ENCODE assay signal across 10 cellular contexts in the genomic region with DNA sequence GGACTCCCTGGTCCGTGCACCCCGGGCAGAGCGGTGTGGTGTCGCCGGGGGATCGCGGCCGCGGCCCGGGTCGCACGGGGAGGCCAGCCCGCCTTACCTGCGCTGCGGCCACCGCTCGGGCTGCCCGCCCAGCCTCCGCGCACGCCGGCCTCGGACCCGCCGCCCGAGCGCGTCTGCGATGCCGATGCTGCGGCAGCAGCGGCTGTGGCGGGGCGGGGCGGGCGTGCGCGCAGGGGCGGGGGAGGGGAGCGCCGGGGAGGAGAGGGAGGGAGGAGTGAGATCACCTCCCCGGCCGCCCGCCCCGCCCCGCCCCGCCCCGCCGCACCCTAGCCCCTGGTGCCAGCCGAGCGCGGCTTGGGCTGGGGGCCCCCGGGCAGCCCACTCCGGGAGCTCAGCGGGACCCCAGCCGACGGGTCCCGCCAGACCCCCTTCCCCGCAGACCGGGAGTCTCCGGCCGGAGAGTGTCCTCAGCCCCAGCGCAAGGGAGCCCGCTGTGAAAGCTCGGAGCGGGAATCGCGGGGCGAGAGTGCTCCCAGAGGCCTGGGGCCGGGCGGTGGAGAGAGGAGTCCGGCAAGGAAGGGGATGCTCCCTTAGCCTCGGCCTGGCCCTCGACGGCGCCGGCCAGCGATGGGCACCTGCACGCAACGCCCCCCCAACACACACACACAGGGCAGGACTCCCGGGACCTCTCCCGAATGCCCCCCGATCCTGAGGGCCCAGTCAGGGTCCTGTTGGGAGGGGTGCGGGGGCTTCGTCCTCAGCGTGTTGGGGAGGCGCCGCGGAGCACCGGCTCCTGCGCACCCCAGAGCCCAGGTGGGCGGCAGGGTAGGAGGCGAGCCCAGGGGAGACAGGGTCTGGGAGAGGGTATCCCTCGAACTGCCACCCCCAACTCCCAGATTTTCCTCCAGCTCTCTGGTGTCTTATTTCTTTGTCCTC. TPM values are rescaled to one million over a fixed set of nuclear protein-coding genes. Genes with fewer than 3 reads are reported as not detected.
DNase-seq lines count a peak whose midpoint lies in the region; ATAC-seq and TF ChIP-seq lines count a peak whose summit lies in the region.
"Had no signal": no experiment of that assay in that cellular context is flagged by ENCODE, and none has a peak within 500 bp of the region (broad histone marks: within the 10 kb centered on the region; RNA-seq: fewer than 3 reads in every experiment).

A gene with protein sequence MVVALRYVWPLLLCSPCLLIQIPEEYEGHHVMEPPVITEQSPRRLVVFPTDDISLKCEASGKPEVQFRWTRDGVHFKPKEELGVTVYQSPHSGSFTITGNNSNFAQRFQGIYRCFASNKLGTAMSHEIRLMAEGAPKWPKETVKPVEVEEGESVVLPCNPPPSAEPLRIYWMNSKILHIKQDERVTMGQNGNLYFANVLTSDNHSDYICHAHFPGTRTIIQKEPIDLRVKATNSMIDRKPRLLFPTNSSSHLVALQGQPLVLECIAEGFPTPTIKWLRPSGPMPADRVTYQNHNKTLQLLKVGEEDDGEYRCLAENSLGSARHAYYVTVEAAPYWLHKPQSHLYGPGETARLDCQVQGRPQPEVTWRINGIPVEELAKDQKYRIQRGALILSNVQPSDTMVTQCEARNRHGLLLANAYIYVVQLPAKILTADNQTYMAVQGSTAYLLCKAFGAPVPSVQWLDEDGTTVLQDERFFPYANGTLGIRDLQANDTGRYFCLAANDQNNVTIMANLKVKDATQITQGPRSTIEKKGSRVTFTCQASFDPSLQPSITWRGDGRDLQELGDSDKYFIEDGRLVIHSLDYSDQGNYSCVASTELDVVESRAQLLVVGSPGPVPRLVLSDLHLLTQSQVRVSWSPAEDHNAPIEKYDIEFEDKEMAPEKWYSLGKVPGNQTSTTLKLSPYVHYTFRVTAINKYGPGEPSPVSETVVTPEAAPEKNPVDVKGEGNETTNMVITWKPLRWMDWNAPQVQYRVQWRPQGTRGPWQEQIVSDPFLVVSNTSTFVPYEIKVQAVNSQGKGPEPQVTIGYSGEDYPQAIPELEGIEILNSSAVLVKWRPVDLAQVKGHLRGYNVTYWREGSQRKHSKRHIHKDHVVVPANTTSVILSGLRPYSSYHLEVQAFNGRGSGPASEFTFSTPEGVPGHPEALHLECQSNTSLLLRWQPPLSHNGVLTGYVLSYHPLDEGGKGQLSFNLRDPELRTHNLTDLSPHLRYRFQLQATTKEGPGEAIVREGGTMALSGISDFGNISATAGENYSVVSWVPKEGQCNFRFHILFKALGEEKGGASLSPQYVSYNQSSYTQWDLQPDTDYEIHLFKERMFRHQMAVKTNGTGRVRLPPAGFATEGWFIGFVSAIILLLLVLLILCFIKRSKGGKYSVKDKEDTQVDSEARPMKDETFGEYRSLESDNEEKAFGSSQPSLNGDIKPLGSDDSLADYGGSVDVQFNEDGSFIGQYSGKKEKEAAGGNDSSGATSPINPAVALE (minus strand): TSS at position 206 of the 936 bp plus-strand sequence. CDS start 10,337 bp downstream, outside the sequence.

- H3K4me3 Mint-ChIP-seq in T-helper 17 cell: peak within 1 kb of the TSS; percentile 31

- peak within 1 kb of the TSS; percentile 23 for H3K4me3 ChIP-seq in fibroblast of villous mesenchyme (ENCODE audit: low read depth, low read length)

- ATAC-seq in T-helper 17 cell: peak; percentile 57
- no peak for ATAC-seq in HG03378 (IDR thresholded peaks at IDR 0.05; ENCODE audit: unreplicated experiment)

- TF ChIP-seq CTCF in fibroblast of villous mesenchyme (IDR thresholded peaks at IDR 0.05; ENCODE audit: insufficient read depth, low read depth, low read length): no peak

- no peaks in the 10 kb centered on the region for H3K27me3 Mint-ChIP-seq in T-helper 17 cell

- no peak within 1 kb of the TSS for H3K27ac Mint-ChIP-seq in T-helper 17 cell
- H3K27ac Mint-ChIP-seq: CD4-positive, CD25-positive, alpha-beta regulatory T cell had no signal

- H3K36me3 Mint-ChIP-seq in T-helper 17 cell (ENCODE audit: low read depth): no peaks in the 10 kb centered on the region
- H3K36me3 Mint-ChIP-seq: CD4-positive, CD25-positive, alpha-beta regulatory T cell had no signal

- peak; percentile 56 for DNase-seq in NCI-H748 (lab: John Stamatoyannopoulos, UW; ENCODE audit: unreplicated experiment)
- no peak for DNase-seq in NCI-H748 treated with DMSO at 0.1 percent for 48 hours (lab: John Stamatoyannopoulos, UW)
- no peak for DNase-seq in T-helper 17 cell
- DNase-seq in fibroblast of villous mesenchyme (ENCODE audit: low read depth): no peak
- DNase-seq in stimulated activated CD4-positive, alpha-beta T cell treated with anti-CD3 and anti-CD28 coated beads, Interleukin-4, amount 100 ng/mL, for 1 hour: peak; percentile 44
- DNase-seq in Kasumi-1 (lab: John Stamatoyannopoulos, UW): no peak
- no peak for DNase-seq in HPDE6-E6E7 (ENCODE audit: extremely low spot score)
- DNase-seq: amniotic stem cell; CD4-positive, CD25-positive, alpha-beta regulatory T cell had no signal

- peaks cover 8% of the 10 kb centered on the region for H3K4me1 Mint-ChIP-seq in T-helper 17 cell

- no peaks in the 10 kb centered on the region for H3K9me3 ChIP-seq in T-helper 17 cell (ENCODE audit: control insufficient read depth, low read length, poor library complexity, severe bottlenecking)

RNA-seq across cellular contexts. Expression of the gene that starts here (rescaled TPM):
- 1 to 10 TPM; 2.3 to 3.9 TPM for total RNA-seq in T-helper 17 cell
- 16.4 and 54.4 TPM in 2 replicates for total RNA-seq in fibroblast of villous mesenchyme

Comparison
In these comparisons a context has a peak if more than half of its experiments do, and no peak if none do; other contexts are left out.
1. DNase-seq: peak in NCI-H748 (single experiment) and stimulated activated CD4-positive, alpha-beta T cell treated with anti-CD3 and anti-CD28 coated beads, Interleukin-4, amount 100 ng/mL, for 1 hour (single experiment); none in NCI-H748 treated with DMSO at 0.1 percent for 48 hours (single experiment), T-helper 17 cell (0 of 3), fibroblast of villous mesenchyme (single experiment), Kasumi-1 (0 of 2) and HPDE6-E6E7 (single experiment).